8 cellular contexts compared by ENCODE assay signal in the genomic region with DNA sequence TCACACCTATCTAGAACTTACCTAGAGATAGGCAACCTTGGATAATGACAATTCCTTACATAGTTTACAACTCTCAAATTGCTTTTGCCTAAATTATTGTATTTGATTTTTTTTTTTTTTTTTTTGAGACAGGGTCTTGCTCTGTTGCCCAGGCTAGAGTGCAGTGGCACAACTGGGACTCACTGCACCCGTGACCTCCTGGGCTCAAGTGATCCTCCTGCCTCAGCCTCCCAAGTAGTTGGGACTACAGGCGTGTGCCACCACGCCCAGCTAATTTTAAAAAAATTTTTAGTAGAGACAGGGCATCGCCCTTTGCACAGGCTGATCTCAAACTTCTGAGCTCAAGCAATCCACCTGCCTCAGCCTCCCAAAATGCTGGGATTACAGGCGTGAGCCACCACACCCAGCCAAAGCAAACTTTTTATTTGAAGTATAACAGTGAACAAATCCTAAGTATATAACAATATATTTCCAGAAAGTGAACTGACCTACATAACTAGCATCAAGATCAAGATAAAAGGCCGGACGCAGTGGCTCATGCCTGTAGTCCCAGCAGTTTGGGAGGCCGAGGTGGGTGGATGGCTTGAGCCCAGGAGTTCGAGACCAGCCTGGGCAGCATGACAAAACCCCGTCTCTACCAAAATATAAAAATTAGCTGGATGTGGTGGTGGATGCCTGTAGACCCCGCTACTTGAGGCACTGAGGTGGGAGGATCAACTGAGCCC. TPM values are rescaled to one million over a fixed set of nuclear protein-coding genes. Genes with fewer than 3 reads are reported as not detected.
DNase-seq lines count a peak whose midpoint lies in the region; ATAC-seq and TF ChIP-seq lines count a peak whose summit lies in the region.
"Not testable (repeated sequence)": the region's sequence is repeated elsewhere in the genome, so short reads cannot be mapped to it uniquely, and the experiment has no call there.

No MANE protein-coding gene starts in this region.

- not testable (repeated sequence) for H3K9me2 ChIP-seq in SU-DHL-6 (replicated peaks; ENCODE audit: insufficient read depth, low read length)

- CTCF ChIA-PET in CD4-positive, alpha-beta T cell (lab: Charles Lee), result interaction anchor here (0.6 to 9.0 kb wide), 7 partner anchors 9 to 470 kb away, joined by 3 to 211 read pairs (median 5); a partner anchor contains a TSS
- CTCF ChIA-PET in activated CD4-positive, alpha-beta memory T cell treated with anti-CD3 and anti-CD28 coated beads, Interleukin-2, amount 10 ng/mL, durations not matched to agents 7 days and 5 days (lab: Charles Lee), result interaction anchor here (0.8 to 6.0 kb wide), 5 partner anchors 9 to 24 kb away, joined by 3 to 41 read pairs (median 8); a partner anchor contains a TSS

- peaks cover 52% of the 10 kb centered on the region for H3K79me2 ChIP-seq in SU-DHL-6 (ENCODE audit: insufficient read depth, low read length)

- H3K4me1 Mint-ChIP-seq in CD4-positive, alpha-beta T cell (ENCODE audit: low read depth), result peaks cover 100% of the 10 kb centered on the region
- peaks cover 52 to 68% (median 58%) of the 10 kb centered on the region in 3 donors for H3K4me1 Mint-ChIP-seq in IgD-negative memory B cell
- peaks cover 74% of the 10 kb centered on the region for H3K4me1 Mint-ChIP-seq in activated CD4-positive, alpha-beta memory T cell treated with anti-CD3 and anti-CD28 coated beads, Interleukin-2, amount 10 ng/mL, durations not matched to agents 7 days and 5 days
- H3K4me1 Mint-ChIP-seq in central memory CD8-positive, alpha-beta T cell, result peaks cover 92% of the 10 kb centered on the region
- peaks cover 89 to 92% of the 10 kb centered on the region in 2 donors for H3K4me1 Mint-ChIP-seq in natural killer cell treated with Interleukin-12 subunit alpha and Interleukin-12 subunit beta and Interleukin-15 and Interleukin-18, amount 100 ng/mL, for 72 hours (ENCODE audit: low read depth in 2 of 2)
- peaks cover 67% of the 10 kb centered on the region for H3K4me1 Mint-ChIP-seq in stimulated activated naive CD8-positive, alpha-beta T cell treated with anti-CD3 and anti-CD28 coated beads, Interleukin-15, amount 100 ng/mL, for 72 hours

- not testable (repeated sequence) for H3K27me3 ChIP-seq in CD4-positive, alpha-beta T cell (ENCODE audit: control insufficient read depth, insufficient read depth, low read length); SU-DHL-6 (ENCODE audit: low read length)

- H3K36me3 Mint-ChIP-seq in CD4-positive, alpha-beta T cell (ENCODE audit: low read depth), result peaks cover 63% of the 10 kb centered on the region
- not testable (repeated sequence) for H3K36me3 Mint-ChIP-seq in IgD-negative memory B cell
- H3K36me3 Mint-ChIP-seq in activated CD4-positive, alpha-beta memory T cell treated with anti-CD3 and anti-CD28 coated beads, Interleukin-2, amount 10 ng/mL, durations not matched to agents 7 days and 5 days (ENCODE audit: low read depth), result peaks cover 79% of the 10 kb centered on the region
- H3K36me3 Mint-ChIP-seq in central memory CD8-positive, alpha-beta T cell (ENCODE audit: insufficient read depth), result peaks cover 51% of the 10 kb centered on the region
- peaks cover 34% of the 10 kb centered on the region for H3K36me3 Mint-ChIP-seq in natural killer cell treated with Interleukin-12 subunit alpha and Interleukin-12 subunit beta and Interleukin-15 and Interleukin-18, amount 100 ng/mL, for 72 hours

- not testable (repeated sequence) for H2AFZ ChIP-seq in SU-DHL-6 (ENCODE audit: low read depth, low read length, severe bottlenecking)

- not testable (repeated sequence) for H3K9me3 ChIP-seq in CD4-positive, alpha-beta T cell (ENCODE audit: control insufficient read depth, low read length); SU-DHL-6 (ENCODE audit: insufficient read depth, low read length)

- H3K27ac Mint-ChIP-seq in CD4-positive, alpha-beta T cell, result peak overlapping the region; percentile 84
- peak overlapping the region; percentile 99 for H3K27ac Mint-ChIP-seq in IgD-negative memory B cell
- peak overlapping the region; percentile 100 for H3K27ac Mint-ChIP-seq in activated CD4-positive, alpha-beta memory T cell treated with anti-CD3 and anti-CD28 coated beads, Interleukin-2, amount 10 ng/mL, durations not matched to agents 7 days and 5 days
- peak overlapping the region; percentile 91 for H3K27ac Mint-ChIP-seq in central memory CD8-positive, alpha-beta T cell (ENCODE audit: low read depth)
- H3K27ac Mint-ChIP-seq in natural killer cell treated with Interleukin-12 subunit alpha and Interleukin-12 subunit beta and Interleukin-15 and Interleukin-18, amount 100 ng/mL, for 72 hours, result peak overlapping the region; percentile 100
- H3K27ac Mint-ChIP-seq in stimulated activated naive CD8-positive, alpha-beta T cell treated with anti-CD3 and anti-CD28 coated beads, Interleukin-15, amount 100 ng/mL, for 72 hours, result peak overlapping the region; percentile 95 to 99

- not testable (repeated sequence) for DNase-seq in CD4-positive, alpha-beta T cell; activated CD4-positive, alpha-beta memory T cell treated with anti-CD3 and anti-CD28 coated beads, Interleukin-2, amount 10 ng/mL, durations not matched to agents 7 days and 5 days; central memory CD8-positive, alpha-beta T cell (ENCODE audit: low spot score in 2 of 2); natural killer cell treated with Interleukin-12 subunit alpha and Interleukin-12 subunit beta and Interleukin-15 and Interleukin-18, amount 100 ng/mL, for 72 hours (ENCODE audit: low spot score)
- peak; percentile 65 for DNase-seq in activated effector memory CD4-positive, alpha-beta T cell treated with anti-CD3 and anti-CD28 coated beads, Interleukin-2, amount 50 U/mL, for 16 hours
- DNase-seq in stimulated activated naive CD8-positive, alpha-beta T cell treated with anti-CD3 and anti-CD28 coated beads, Interleukin-15, amount 100 ng/mL, for 72 hours, result peak in 1 of 2 donors; percentile 9

- not testable (repeated sequence) for H3K36me3 ChIP-seq in SU-DHL-6 (ENCODE audit: low read length)

- not testable (repeated sequence) for H4K20me1 ChIP-seq in SU-DHL-6 (ENCODE audit: low read depth, low read length)

- peak overlapping the region; percentile 98 for H3K27ac ChIP-seq in CD4-positive, alpha-beta T cell (ENCODE audit: low read depth, low read length)
- H3K27ac ChIP-seq in SU-DHL-6 (ENCODE audit: low read depth, low read length), result peak overlapping the region; percentile 97

- H3K27me3 Mint-ChIP-seq in CD4-positive, alpha-beta T cell; IgD-negative memory B cell; activated CD4-positive, alpha-beta memory T cell treated with anti-CD3 and anti-CD28 coated beads, Interleukin-2, amount 10 ng/mL, durations not matched to agents 7 days and 5 days; central memory CD8-positive, alpha-beta T cell; natural killer cell treated with Interleukin-12 subunit alpha and Interleukin-12 subunit beta and Interleukin-15 and Interleukin-18, amount 100 ng/mL, for 72 hours; stimulated activated naive CD8-positive, alpha-beta T cell treated with anti-CD3 and anti-CD28 coated beads, Interleukin-15, amount 100 ng/mL, for 72 hours: not testable (repeated sequence)

- not testable (repeated sequence) for ATAC-seq in CD4-positive, alpha-beta T cell (ENCODE audit: poor library complexity); central memory CD8-positive, alpha-beta T cell (replicated peaks; ENCODE audit: extremely low read depth, poor library complexity, severe bottlenecking); natural killer cell treated with Interleukin-12 subunit alpha and Interleukin-12 subunit beta and Interleukin-15 and Interleukin-18, amount 100 ng/mL, for 72 hours; stimulated activated naive CD8-positive, alpha-beta T cell treated with anti-CD3 and anti-CD28 coated beads, Interleukin-15, amount 100 ng/mL, for 72 hours

- H3K4me2 ChIP-seq in SU-DHL-6 (ENCODE audit: low read depth, low read length, poor library complexity, severe bottlenecking), result peak overlapping the region; percentile 99

- peak overlapping the region; percentile 100 for H3K9ac ChIP-seq in SU-DHL-6 (ENCODE audit: low read length)

- intact Hi-C loops in CD4-positive, alpha-beta T cell (cut with DNase I, micrococcal nuclease), result loop anchor here in 1 of 2 experiments (5.0 to 10.0 kb wide), 2 partner anchors 334 to 874 kb away; a partner anchor contains a TSS

- H3F3A ChIP-seq in SU-DHL-6 (ENCODE audit: insufficient read depth), result peaks cover 80% of the 10 kb centered on the region

- POLR2A ChIA-PET in CD4-positive, alpha-beta T cell (lab: Charles Lee), result interaction anchor here (0.7 to 18.5 kb wide), 4 partner anchors 15 to 79 kb away, joined by 3 to 1359 read pairs (median 256); a partner anchor contains a TSS
- POLR2A ChIA-PET in activated CD4-positive, alpha-beta memory T cell treated with anti-CD3 and anti-CD28 coated beads, Interleukin-2, amount 10 ng/mL, durations not matched to agents 7 days and 5 days (lab: Charles Lee), result interaction anchor here (7.3 to 22.3 kb wide), 4 partner anchors 7 to 74 kb away, joined by 81 to 1460 read pairs (median 1112); a partner anchor contains a TSS

- H3K4me3 Mint-ChIP-seq in CD4-positive, alpha-beta T cell, result peak overlapping the region; percentile 90
- peak overlapping the region; percentile 77 to 94 (median 91) for H3K4me3 Mint-ChIP-seq in IgD-negative memory B cell
- peak overlapping the region; percentile 98 for H3K4me3 Mint-ChIP-seq in activated CD4-positive, alpha-beta memory T cell treated with anti-CD3 and anti-CD28 coated beads, Interleukin-2, amount 10 ng/mL, durations not matched to agents 7 days and 5 days
- peak overlapping the region; percentile 69 for H3K4me3 Mint-ChIP-seq in central memory CD8-positive, alpha-beta T cell
- H3K4me3 Mint-ChIP-seq in natural killer cell treated with Interleukin-12 subunit alpha and Interleukin-12 subunit beta and Interleukin-15 and Interleukin-18, amount 100 ng/mL, for 72 hours, result peak overlapping the region; percentile 80
- H3K4me3 Mint-ChIP-seq in stimulated activated naive CD8-positive, alpha-beta T cell treated with anti-CD3 and anti-CD28 coated beads, Interleukin-15, amount 100 ng/mL, for 72 hours, result peak overlapping the region; percentile 77 to 99

- H3K9me3 Mint-ChIP-seq in CD4-positive, alpha-beta T cell; IgD-negative memory B cell; activated CD4-positive, alpha-beta memory T cell treated with anti-CD3 and anti-CD28 coated beads, Interleukin-2, amount 10 ng/mL, durations not matched to agents 7 days and 5 days; central memory CD8-positive, alpha-beta T cell; natural killer cell treated with Interleukin-12 subunit alpha and Interleukin-12 subunit beta and Interleukin-15 and Interleukin-18, amount 100 ng/mL, for 72 hours; stimulated activated naive CD8-positive, alpha-beta T cell treated with anti-CD3 and anti-CD28 coated beads, Interleukin-15, amount 100 ng/mL, for 72 hours: not testable (repeated sequence)

- peak overlapping the region; percentile 6 for H3K4me3 ChIP-seq in SU-DHL-6 (ENCODE audit: insufficient read depth, low read length, poor library complexity, severe bottlenecking)

- TF ChIP-seq CTCF in CD4-positive, alpha-beta T cell (IDR thresholded peaks at IDR 0.05); SU-DHL-6 (IDR thresholded peaks at IDR 0.05; ENCODE audit: insufficient read depth, low read length, poor library complexity, severe bottlenecking): not testable (repeated sequence)

RNA-seq across cellular contexts. Expression of a gene that starts 10.7 kb away (rescaled TPM):
- total RNA-seq in CD4-positive, alpha-beta T cell, result 10 to 100 TPM; 46.5 to 47.0 TPM
- 94.2 TPM for polyA plus RNA-seq in IgD-negative memory B cell
- total RNA-seq in activated CD4-positive, alpha-beta memory T cell treated with anti-CD3 and anti-CD28 coated beads, Interleukin-2, amount 10 ng/mL, durations not matched to agents 7 days and 5 days, result 10 to 100 TPM; 85.8 to 91.0 TPM
- total RNA-seq in natural killer cell treated with Interleukin-12 subunit alpha and Interleukin-12 subunit beta and Interleukin-15 and Interleukin-18, amount 100 ng/mL, for 72 hours, result 100 to 1,000 TPM in 1 of 2 donors, 10 to 100 TPM in 1; 84.0 to 143 TPM

RNA-seq across cellular contexts. Expression of a gene that starts 12.7 kb away (rescaled TPM):
- total RNA-seq in CD4-positive, alpha-beta T cell, result 10 to 100 TPM; 17.8 to 19.5 TPM
- 1.3 TPM for polyA plus RNA-seq in IgD-negative memory B cell
- 10 to 100 TPM; 60.9 to 69.4 TPM for total RNA-seq in activated CD4-positive, alpha-beta memory T cell treated with anti-CD3 and anti-CD28 coated beads, Interleukin-2, amount 10 ng/mL, durations not matched to agents 7 days and 5 days
- total RNA-seq in natural killer cell treated with Interleukin-12 subunit alpha and Interleukin-12 subunit beta and Interleukin-15 and Interleukin-18, amount 100 ng/mL, for 72 hours, result 10 to 100 TPM; 54.0 to 82.3 TPM
